ENCODE assay signal across 11 cellular contexts in genomic region chr19:10763828-10764339, GRCh38. TPM values are rescaled to one million over a fixed set of nuclear protein-coding genes. Genes with fewer than 3 reads are reported as not detected.
DNase-seq lines count a peak whose midpoint lies in the region; ATAC-seq and TF ChIP-seq lines count a peak whose summit lies in the region.
"Had no signal": no experiment of that assay in that cellular context is flagged by ENCODE, and none has a peak within 500 bp of the region (broad histone marks: within the 10 kb centered on the region; RNA-seq: fewer than 3 reads in every experiment).

No MANE protein-coding gene starts in this region.

- H2AK5ac ChIP-seq in H9 (ENCODE audit: insufficient read length, low read length) = no peak overlapping the region

- H3K27me3 ChIP-seq in BLaER1 treated with 17β-estradiol and CSF1 and Interleukin-3, amounts not matched to agents 10 nM and 100 nM = no peaks in the 10 kb centered on the region
- H3K27me3 ChIP-seq in H9 (ENCODE audit: insufficient read depth, low read length) = no peaks in the 10 kb centered on the region
- no peaks in the 10 kb centered on the region for H3K27me3 ChIP-seq in body of pancreas

- H4K91ac ChIP-seq in H9 (ENCODE audit: insufficient read length, low read depth, low read length) = no peak overlapping the region

- peaks cover 37 to 84% (median 76%) of the 10 kb centered on the region in 11 experiments for H3K36me3 ChIP-seq in BLaER1 treated with 17β-estradiol and CSF1 and Interleukin-3, amounts not matched to agents 10 nM and 100 nM
- peaks cover 0 to 2% of the 10 kb centered on the region in 2 donors for H3K36me3 ChIP-seq in body of pancreas (replicated peaks in 1 of 2; ENCODE audit: insufficient read depth in 1 of 2, low read depth in 2 of 2)

- peak overlapping the region; percentile 82 to 91 (median 87) for H3K4me2 ChIP-seq in BLaER1 treated with 17β-estradiol and CSF1 and Interleukin-3, amounts not matched to agents 10 nM and 100 nM
- no peak overlapping the region for H3K4me2 ChIP-seq in H9 (ENCODE audit: insufficient read depth, insufficient read length, low read length)

- no peak overlapping the region for H3K14ac ChIP-seq in H9 (ENCODE audit: insufficient read depth, low read length)

- H2BK12ac ChIP-seq in H9 (ENCODE audit: insufficient read length, low read depth, low read length) = no peak overlapping the region

- peak overlapping the region; percentile 50 to 99 (median 97); a peak in 21 of 22 replicates for H3K27ac ChIP-seq in BLaER1 treated with 17β-estradiol and CSF1 and Interleukin-3, amounts not matched to agents 10 nM and 100 nM
- H3K27ac ChIP-seq in H9 (ENCODE audit: insufficient read length, low read depth, low read length) (no peak overlapping the region), body of pancreas (peak overlapping the region; percentile 34 to 75 (median 66))

- peak overlapping the region in 2 of 3 experiments; percentile 31 to 46; a peak in 2 of 7 replicates for H3K27ac Mint-ChIP-seq in H9
- peak overlapping the region; percentile 92 to 98 for H3K27ac Mint-ChIP-seq in natural killer cell treated with Interleukin-12 subunit alpha and Interleukin-12 subunit beta and Interleukin-15 and Interleukin-18, amount 100 ng/mL, for 72 hours

- H2AFZ ChIP-seq in H9 (ENCODE audit: low read length) = no peak overlapping the region

- H3K9me3 ChIP-seq in BLaER1 treated with 17β-estradiol and CSF1 and Interleukin-3, amounts not matched to agents 10 nM and 100 nM (replicated peaks in 1 of 11) = no peaks in the 10 kb centered on the region
- no peaks in the 10 kb centered on the region for H3K9me3 ChIP-seq in H9 (ENCODE audit: control insufficient read depth, low read depth, low read length)
- H3K9me3 ChIP-seq in body of pancreas = no peaks in the 10 kb centered on the region

- no peak for TF ChIP-seq CTCF in H9 (conservative IDR thresholded peaks at IDR 0.05)
- TF ChIP-seq CTCF in body of pancreas (IDR thresholded peaks at IDR 0.05) = no peak

- no peak overlapping the region for H3T11ph ChIP-seq in H9 (ENCODE audit: low read length)

- no peak for DNase-seq in H9
- DNase-seq in body of pancreas = no peak
- DNase-seq in natural killer cell treated with Interleukin-12 subunit alpha and Interleukin-12 subunit beta and Interleukin-15 and Interleukin-18, amount 100 ng/mL, for 72 hours (ENCODE audit: low spot score) = no peak
- no peak for DNase-seq in 8988T
- no peak for DNase-seq in NCI-H510A (lab: John Stamatoyannopoulos, UW)
- DNase-seq: DMS153; NCI-H1417; stimulated activated CD4-positive, alpha-beta T cell treated with anti-CD3 and anti-CD28 coated beads, Interleukin-15, amount 100 ng/mL, for 24 hours had no signal

- H3K4me3 ChIP-seq in BLaER1 treated with 17β-estradiol and CSF1 and Interleukin-3, amounts not matched to agents 10 nM and 100 nM = peak overlapping the region in 4 of 10 experiments; percentile 2 to 59 (median 20); a peak in 6 of 20 replicates
- H3K4me3 ChIP-seq in body of pancreas = no peak overlapping the region

- H3K23ac ChIP-seq in H9 (ENCODE audit: insufficient read length, low read depth, low read length) = no peak overlapping the region

- H3K23me2 ChIP-seq in H9 (ENCODE audit: insufficient read length, low read depth, low read length, poor library complexity, severe bottlenecking) = no peaks in the 10 kb centered on the region

- H3K9ac ChIP-seq in BLaER1 treated with 17β-estradiol and CSF1 and Interleukin-3, amounts not matched to agents 10 nM and 100 nM = peak overlapping the region; percentile 39 to 91 (median 85); a peak in 19 of 22 replicates
- no peak overlapping the region for H3K9ac ChIP-seq in H9 (ENCODE audit: extremely low read depth, insufficient read length, low read length)

- no peak overlapping the region for H3K4me3 Mint-ChIP-seq in H9
- H3K4me3 Mint-ChIP-seq in natural killer cell treated with Interleukin-12 subunit alpha and Interleukin-12 subunit beta and Interleukin-15 and Interleukin-18, amount 100 ng/mL, for 72 hours = peak overlapping the region; percentile 15

- H3K56ac ChIP-seq in H9 (ENCODE audit: insufficient read length, low read depth, low read length) = no peak overlapping the region

- H2BK5ac ChIP-seq in H9 (ENCODE audit: insufficient read length, low read length) = no peak overlapping the region

- no peaks in the 10 kb centered on the region for H3K27me3 Mint-ChIP-seq in H9 (ENCODE audit: low read depth)
- H3K27me3 Mint-ChIP-seq in natural killer cell treated with Interleukin-12 subunit alpha and Interleukin-12 subunit beta and Interleukin-15 and Interleukin-18, amount 100 ng/mL, for 72 hours = no peaks in the 10 kb centered on the region

- ATAC-seq in body of pancreas (no peak), GM19395 (IDR thresholded peaks at IDR 0.05; ENCODE audit: unreplicated experiment) (no peak), GM19351 (IDR thresholded peaks at IDR 0.05; ENCODE audit: unreplicated experiment) (no peak)
- ATAC-seq in natural killer cell treated with Interleukin-12 subunit alpha and Interleukin-12 subunit beta and Interleukin-15 and Interleukin-18, amount 100 ng/mL, for 72 hours = no peak

- H4K20me1 ChIP-seq in BLaER1 treated with 17β-estradiol and CSF1 and Interleukin-3, amounts not matched to agents 10 nM and 100 nM = peaks cover 0 to 81% (median 35%) of the 10 kb centered on the region in 11 experiments; a peak in 12 of 22 replicates
- H4K20me1 ChIP-seq in H9 (ENCODE audit: control insufficient read depth, insufficient read depth, insufficient read length) = no peaks in the 10 kb centered on the region

- peaks cover 10 to 38% (median 27%) of the 10 kb centered on the region in 3 experiments; a peak in 6 of 7 replicates for H3K36me3 Mint-ChIP-seq in H9 (ENCODE audit: insufficient read depth in 1 of 3, low read depth in 3 of 3)
- peaks cover 8% of the 10 kb centered on the region for H3K36me3 Mint-ChIP-seq in natural killer cell treated with Interleukin-12 subunit alpha and Interleukin-12 subunit beta and Interleukin-15 and Interleukin-18, amount 100 ng/mL, for 72 hours

- peaks cover 95 to 100% (median 97%) of the 10 kb centered on the region in 10 experiments for H3K4me1 ChIP-seq in BLaER1 treated with 17β-estradiol and CSF1 and Interleukin-3, amounts not matched to agents 10 nM and 100 nM
- H3K4me1 ChIP-seq in H9 (ENCODE audit: insufficient read depth, low read length) (no peaks in the 10 kb centered on the region; the same call in 1 of the 2 replicates), body of pancreas (peaks cover 65% of the 10 kb centered on the region)

- H3K79me1 ChIP-seq in H9 (ENCODE audit: insufficient read depth, low read depth, low read length, poor library complexity, severe bottlenecking) = no peaks in the 10 kb centered on the region

- TF ChIP-seq POLR2A in body of pancreas (IDR thresholded peaks at IDR 0.05) = no peak

- WGBS in H9 (ENCODE audit: extremely low coverage, insufficient read length, low lambda C conversion rate) = no CpG with 5 or more reads among the region's 11 CpGs
- WGBS in body of pancreas, 2 donors = 64 to 74% methylated on average over 8 to 11 of the region's 11 CpGs

- no peaks in the 10 kb centered on the region for H3K79me2 ChIP-seq in H9 (ENCODE audit: insufficient read depth, low read length)

- intact Hi-C loops in body of pancreas (cut with DNase I) = loop anchor here (10.0 kb wide), 1 partner anchor 49 kb away; the partner anchor contains the start of gene DNM2

- H4K8ac ChIP-seq in H9 (replicated peaks; ENCODE audit: insufficient read length, low read depth, low read length) = no peak overlapping the region

- H3K4ac ChIP-seq in H9 (ENCODE audit: low read depth, low read length) = no peak overlapping the region

- no peak overlapping the region for H3K18ac ChIP-seq in H9 (ENCODE audit: insufficient read length, low read depth, low read length)

- no peak overlapping the region for H2BK20ac ChIP-seq in H9 (ENCODE audit: low read depth, low read length, poor library complexity, severe bottlenecking)

- H2BK120ac ChIP-seq in H9 (ENCODE audit: low read depth, low read length, poor library complexity, severe bottlenecking) = no peak overlapping the region

- H4K5ac ChIP-seq in H9 (ENCODE audit: insufficient read length, low read depth, low read length) = no peak overlapping the region

- peaks cover 11 to 17% of the 10 kb centered on the region in 2 experiments; a peak in 3 of 4 replicates for H3K4me1 Mint-ChIP-seq in H9
- H3K4me1 Mint-ChIP-seq in natural killer cell treated with Interleukin-12 subunit alpha and Interleukin-12 subunit beta and Interleukin-15 and Interleukin-18, amount 100 ng/mL, for 72 hours (ENCODE audit: low read depth in 2 of 2) = peaks cover 59 to 66% of the 10 kb centered on the region in 2 donors

- H2BK15ac ChIP-seq in H9 (ENCODE audit: low read depth, low read length) = no peak overlapping the region

- no peaks in the 10 kb centered on the region for H3K9me3 Mint-ChIP-seq in H9
- H3K9me3 Mint-ChIP-seq in natural killer cell treated with Interleukin-12 subunit alpha and Interleukin-12 subunit beta and Interleukin-15 and Interleukin-18, amount 100 ng/mL, for 72 hours = no peaks in the 10 kb centered on the region

RNA-seq across cellular contexts. Expression of gene DNM2, which starts 46.0 kb away (rescaled TPM):
- total RNA-seq in H9 (2021) = 136 and 152 TPM in 2 replicates
- 100 to 1,000 TPM in 1 of 2 donors, 10 to 100 TPM in 1; 98.6 to 158 TPM for total RNA-seq in body of pancreas
- 100 to 1,000 TPM; 403 to 422 TPM for total RNA-seq in natural killer cell treated with Interleukin-12 subunit alpha and Interleukin-12 subunit beta and Interleukin-15 and Interleukin-18, amount 100 ng/mL, for 72 hours
